In genomic region chr22:43479311-43479710, GRCh38 we compare ENCODE assay signal across 15 cellular contexts.
"Had no signal": no experiment of that assay in that cellular context is flagged by ENCODE, and none has a peak within 500 bp of the region (broad histone marks: within the 10 kb centered on the region; RNA-seq: fewer than 3 reads in every experiment).

No MANE protein-coding gene starts in this region.

- ATAC-seq: left colon, SK-N-SH treated with all-trans-retinoic acid at 6 μM for 48 hours, T-cell had no signal

- H3K9me3 ChIP-seq: ascending aorta, breast epithelium, sigmoid colon, thyroid gland had no signal

- DNase-seq: activated CD4-positive, alpha-beta T cell treated with anti-CD3 and anti-CD28 coated beads, Interleukin-2, amount 10 ng/mL, durations not matched to agents 7 days and 5 days; activated CD8-positive, alpha-beta memory T cell treated with anti-CD3 and anti-CD28 coated beads for 24 hours; activated CD8-positive, alpha-beta memory T cell treated with anti-CD3 and anti-CD28 coated beads, Interleukin-2, amount 50 U/mL, for 48 hours; dermis blood vessel endothelial cell; sigmoid colon; stimulated activated CD8-positive, alpha-beta memory T cell treated with anti-CD3 and anti-CD28 coated beads, Interleukin-4, amount 100 ng/mL, for 48 hours; stimulated activated naive CD4-positive, alpha-beta T cell; T-cell; T1000; thyroid gland had no signal

- H3K4me1 ChIP-seq: ascending aorta, breast epithelium, sigmoid colon, thyroid gland had no signal

- H3K27me3 ChIP-seq: ascending aorta, breast epithelium, thyroid gland had no signal

- H3K27ac ChIP-seq: ascending aorta, breast epithelium, sigmoid colon, thyroid gland had no signal

- H3K4me3 ChIP-seq: ascending aorta, breast epithelium, lung, sigmoid colon, thyroid gland had no signal

- H3K36me3 ChIP-seq: ascending aorta, breast epithelium, sigmoid colon, thyroid gland had no signal
